Comparison of ENCODE assay signal across 14 cellular contexts in genomic region chr11:123976770-123977560, GRCh38. TPM values are rescaled to one million over a fixed set of nuclear protein-coding genes. Genes with fewer than 3 reads are reported as not detected.
DNase-seq lines count a peak whose midpoint lies in the region; ATAC-seq, FAIRE-seq and TF ChIP-seq lines count a peak whose summit lies in the region.
"Had no signal": no experiment of that assay in that cellular context is flagged by ENCODE, and none has a peak within 500 bp of the region (broad histone marks: within the 10 kb centered on the region; RNA-seq: fewer than 3 reads in every experiment).

No MANE protein-coding gene starts in this region.

- no peaks in the 10 kb centered on the region for H3K79me2 ChIP-seq in keratinocyte (ENCODE audit: control insufficient read depth, insufficient read depth, low read length)

- peak overlapping the region; percentile 73 for H3K27ac ChIP-seq in keratinocyte (ENCODE audit: control insufficient read depth, insufficient read depth, low read length)
- H3K27ac ChIP-seq: BLaER1 treated with 17β-estradiol and CSF1 and Interleukin-3, amounts not matched to agents 10 nM and 100 nM had no signal

- no peaks in the 10 kb centered on the region for H3K27me3 ChIP-seq in keratinocyte (ENCODE audit: control insufficient read depth, extremely low read depth, insufficient read depth, low read length)
- H3K27me3 ChIP-seq: BLaER1 treated with 17β-estradiol and CSF1 and Interleukin-3, amounts not matched to agents 10 nM and 100 nM had no signal

- H3K36me3 Mint-ChIP-seq in activated naive CD4-positive, alpha-beta T cell treated with anti-CD3 and anti-CD28 coated beads, Interleukin-2, amount 10 ng/mL, durations not matched to agents 7 days and 5 days = no peaks in the 10 kb centered on the region

- H3K4me3 Mint-ChIP-seq in stimulated activated naive CD8-positive, alpha-beta T cell treated with anti-CD3 and anti-CD28 coated beads, Interleukin-15, amount 100 ng/mL, for 72 hours = no peak overlapping the region
- H3K4me3 Mint-ChIP-seq in activated naive CD4-positive, alpha-beta T cell treated with anti-CD3 and anti-CD28 coated beads, Interleukin-2, amount 10 ng/mL, durations not matched to agents 7 days and 5 days = no peak overlapping the region

- TF ChIP-seq CTCF in keratinocyte (optimal IDR thresholded peaks at IDR 0.05 in 1 of 3, IDR thresholded peaks at IDR 0.05 in 1 of 3, conservative IDR thresholded peaks at IDR 0.05 in 1 of 3; ENCODE audit: extremely low read depth in 1 of 3, insufficient read depth in 2 of 3, low read length in 3 of 3) = no peak

- peak; percentile 53 for ATAC-seq in stimulated activated naive CD8-positive, alpha-beta T cell treated with anti-CD3 and anti-CD28 coated beads, Interleukin-15, amount 100 ng/mL, for 72 hours
- no peak for ATAC-seq in stimulated activated naive CD8-positive, alpha-beta T cell treated with anti-CD3 and anti-CD28 coated beads, Interleukin-15, Interleukin-2, amounts not matched to agents 100 U/mL and 50 U/mL, for 24 hours
- no peak for ATAC-seq in GM21717 (IDR thresholded peaks at IDR 0.05; ENCODE audit: unreplicated experiment)

- H4K20me1 ChIP-seq in keratinocyte (ENCODE audit: control insufficient read depth, extremely low read depth, insufficient read depth, low read length) = no peaks in the 10 kb centered on the region
- H4K20me1 ChIP-seq: BLaER1 treated with 17β-estradiol and CSF1 and Interleukin-3, amounts not matched to agents 10 nM and 100 nM had no signal

- no peak for FAIRE-seq in keratinocyte (lab: Jason Lieb, UNC)

- H3K4me2 ChIP-seq in keratinocyte (ENCODE audit: control insufficient read depth, extremely low read depth, insufficient read depth, low read depth, low read length) = no peak overlapping the region
- H3K4me2 ChIP-seq: BLaER1 treated with 17β-estradiol and CSF1 and Interleukin-3, amounts not matched to agents 10 nM and 100 nM had no signal

- H3K9me3 Mint-ChIP-seq in stimulated activated naive CD8-positive, alpha-beta T cell treated with anti-CD3 and anti-CD28 coated beads, Interleukin-15, amount 100 ng/mL, for 72 hours = peaks cover under 1 to 4% of the 10 kb centered on the region in 2 donors
- no peaks in the 10 kb centered on the region for H3K9me3 Mint-ChIP-seq in activated naive CD4-positive, alpha-beta T cell treated with anti-CD3 and anti-CD28 coated beads, Interleukin-2, amount 10 ng/mL, durations not matched to agents 7 days and 5 days

- no peak for DNase-seq in stimulated activated naive CD8-positive, alpha-beta T cell treated with anti-CD3 and anti-CD28 coated beads, Interleukin-15, amount 100 ng/mL, for 72 hours
- no peak for DNase-seq in stimulated activated naive CD8-positive, alpha-beta T cell treated with anti-CD3 and anti-CD28 coated beads, Interleukin-15, Interleukin-2, amounts not matched to agents 100 U/mL and 50 U/mL, for 24 hours
- no peak for DNase-seq in keratinocyte (ENCODE audit: low read depth, low spot score)
- no peak for DNase-seq in activated naive CD4-positive, alpha-beta T cell treated with anti-CD3 and anti-CD28 coated beads, Interleukin-2, amount 10 ng/mL, durations not matched to agents 7 days and 5 days
- DNase-seq in SHP77 (lab: John Stamatoyannopoulos, UW) = no peak
- DNase-seq: DMS 273 treated with DMSO at 0.1 percent for 48 hours, H7, NCI-H1105 treated with DMSO at 0.1 percent for 48 hours, NCI-H187 treated with DMSO at 0.1 percent for 48 hours, NCI-H2171, NCI-H774, Right ventricle myocardium superior had no signal

- no peaks in the 10 kb centered on the region for H3K27me3 Mint-ChIP-seq in stimulated activated naive CD8-positive, alpha-beta T cell treated with anti-CD3 and anti-CD28 coated beads, Interleukin-15, amount 100 ng/mL, for 72 hours
- no peaks in the 10 kb centered on the region for H3K27me3 Mint-ChIP-seq in activated naive CD4-positive, alpha-beta T cell treated with anti-CD3 and anti-CD28 coated beads, Interleukin-2, amount 10 ng/mL, durations not matched to agents 7 days and 5 days

- no peak overlapping the region for H3K4me3 ChIP-seq in keratinocyte (ENCODE audit: control insufficient read depth in 2 of 3, extremely low read depth in 1 of 3, insufficient read depth in 2 of 3, low read depth in 1 of 3, low read length in 3 of 3)
- H3K4me3 ChIP-seq: BLaER1 treated with 17β-estradiol and CSF1 and Interleukin-3, amounts not matched to agents 10 nM and 100 nM had no signal

- no peak overlapping the region for H2AFZ ChIP-seq in keratinocyte (ENCODE audit: control insufficient read depth, low read length)

- dilution Hi-C loops in keratinocyte (cut with MboI; ENCODE audit: extremely low pct_ligation_motif_present, low sequenced_read_pairs) = no loop called here

- H3K9me1 ChIP-seq in keratinocyte (ENCODE audit: control insufficient read depth, extremely low read depth, insufficient read depth, low read length) = no peaks in the 10 kb centered on the region

- CTCF ChIA-PET in activated naive CD4-positive, alpha-beta T cell treated with anti-CD3 and anti-CD28 coated beads, Interleukin-2, amount 10 ng/mL, durations not matched to agents 7 days and 5 days (lab: Charles Lee) = no interaction called here

- peak overlapping the region; percentile 5 for H3K9ac ChIP-seq in keratinocyte (ENCODE audit: control insufficient read depth, extremely low read depth, insufficient read depth, low read length)
- H3K9ac ChIP-seq: BLaER1 treated with 17β-estradiol and CSF1 and Interleukin-3, amounts not matched to agents 10 nM and 100 nM had no signal

- H3K4me1 ChIP-seq in keratinocyte (ENCODE audit: control insufficient read depth, extremely low read depth, insufficient read depth, low read length) = peaks cover 31% of the 10 kb centered on the region
- H3K4me1 ChIP-seq: BLaER1 treated with 17β-estradiol and CSF1 and Interleukin-3, amounts not matched to agents 10 nM and 100 nM had no signal

- H3K36me3 ChIP-seq in keratinocyte (ENCODE audit: control insufficient read depth in 2 of 2, extremely low read depth in 1 of 2, insufficient read depth in 2 of 2, low read length in 2 of 2) = no peaks in the 10 kb centered on the region
- H3K36me3 ChIP-seq: BLaER1 treated with 17β-estradiol and CSF1 and Interleukin-3, amounts not matched to agents 10 nM and 100 nM had no signal

- H3K27ac Mint-ChIP-seq in stimulated activated naive CD8-positive, alpha-beta T cell treated with anti-CD3 and anti-CD28 coated beads, Interleukin-15, amount 100 ng/mL, for 72 hours = peak overlapping the region in 1 of 2 donors; percentile 75
- no peak overlapping the region for H3K27ac Mint-ChIP-seq in activated naive CD4-positive, alpha-beta T cell treated with anti-CD3 and anti-CD28 coated beads, Interleukin-2, amount 10 ng/mL, durations not matched to agents 7 days and 5 days

- H3K9me3 ChIP-seq in keratinocyte (ENCODE audit: control insufficient read depth, low read depth, low read length) = no peaks in the 10 kb centered on the region

- no peaks in the 10 kb centered on the region for H3K4me1 Mint-ChIP-seq in stimulated activated naive CD8-positive, alpha-beta T cell treated with anti-CD3 and anti-CD28 coated beads, Interleukin-15, amount 100 ng/mL, for 72 hours
- no peaks in the 10 kb centered on the region for H3K4me1 Mint-ChIP-seq in activated naive CD4-positive, alpha-beta T cell treated with anti-CD3 and anti-CD28 coated beads, Interleukin-2, amount 10 ng/mL, durations not matched to agents 7 days and 5 days

RNA-seq across cellular contexts. Expression of gene OR10S1, which starts 0.6 kb away (rescaled TPM):
- not detected in 3 replicates for polyA plus RNA-seq in keratinocyte
- polyA plus RNA-seq in keratinocyte (2011; ENCODE audit: low read depth) = not detected
- not detected in 2 replicates for polyA plus RNA-seq in keratinocyte (2011; cell fraction: cytosol; rRNA removed)
- polyA plus RNA-seq in keratinocyte (2011; cell fraction: nucleus; rRNA removed) = 0.10 TPM in 1 of 2 replicates, not detected in the other
- polyA plus RNA-seq in keratinocyte (2012; ENCODE audit: low replicate concordance) = not detected in 2 replicates
- polyA minus RNA-seq in keratinocyte = 0.63 TPM in 1 of 3 replicates, not detected in the others
- polyA minus RNA-seq in keratinocyte (2011; cell fraction: cytosol; rRNA and poly(A)+ RNA removed) = not detected
- not detected in 2 replicates for polyA minus RNA-seq in keratinocyte (2011; cell fraction: nucleus; rRNA and poly(A)+ RNA removed)

RNA-seq across cellular contexts. Expression of gene OR10G6, which starts 18.0 kb away (rescaled TPM):
- polyA plus RNA-seq in keratinocyte = not detected in 3 replicates
- polyA plus RNA-seq in keratinocyte (2011; ENCODE audit: low read depth) = not detected
- polyA plus RNA-seq in keratinocyte (2011; cell fraction: cytosol; rRNA removed) = not detected in 2 replicates
- not detected in 2 replicates for polyA plus RNA-seq in keratinocyte (2011; cell fraction: nucleus; rRNA removed)
- polyA plus RNA-seq in keratinocyte (2012; ENCODE audit: low replicate concordance) = not detected in 2 replicates
- not detected in 3 replicates for polyA minus RNA-seq in keratinocyte
- not detected for polyA minus RNA-seq in keratinocyte (2011; cell fraction: cytosol; rRNA and poly(A)+ RNA removed)
- polyA minus RNA-seq in keratinocyte (2011; cell fraction: nucleus; rRNA and poly(A)+ RNA removed) = not detected in 2 replicates

RNA-seq across cellular contexts. Expression of gene OR6T1, which starts 33.3 kb away (rescaled TPM):
- polyA plus RNA-seq in keratinocyte = not detected in 3 replicates
- polyA plus RNA-seq in keratinocyte (2011; ENCODE audit: low read depth) = not detected
- 0.09 TPM in 1 of 2 replicates, not detected in the other for polyA plus RNA-seq in keratinocyte (2011; cell fraction: cytosol; rRNA removed)
- polyA plus RNA-seq in keratinocyte (2011; cell fraction: nucleus; rRNA removed) = not detected in 2 replicates
- not detected in 2 replicates for polyA plus RNA-seq in keratinocyte (2012; ENCODE audit: low replicate concordance)
- not detected in 3 replicates for polyA minus RNA-seq in keratinocyte
- not detected for polyA minus RNA-seq in keratinocyte (2011; cell fraction: cytosol; rRNA and poly(A)+ RNA removed)
- not detected in 2 replicates for polyA minus RNA-seq in keratinocyte (2011; cell fraction: nucleus; rRNA and poly(A)+ RNA removed)

RNA-seq across cellular contexts. Expression of gene OR10G4, which starts 35.8 kb away (rescaled TPM):
- polyA plus RNA-seq in keratinocyte = not detected in 3 replicates
- not detected for polyA plus RNA-seq in keratinocyte (2011; ENCODE audit: low read depth)
- not detected in 2 replicates for polyA plus RNA-seq in keratinocyte (2011; cell fraction: cytosol; rRNA removed)
- not detected in 2 replicates for polyA plus RNA-seq in keratinocyte (2011; cell fraction: nucleus; rRNA removed)
- not detected in 2 replicates for polyA plus RNA-seq in keratinocyte (2012; ENCODE audit: low replicate concordance)
- polyA minus RNA-seq in keratinocyte = not detected in 3 replicates
- polyA minus RNA-seq in keratinocyte (2011; cell fraction: cytosol; rRNA and poly(A)+ RNA removed) = not detected
- polyA minus RNA-seq in keratinocyte (2011; cell fraction: nucleus; rRNA and poly(A)+ RNA removed) = not detected in 2 replicates

RNA-seq across cellular contexts. Expression of gene OR4D5, which starts 37.5 kb away (rescaled TPM):
- not detected in 3 replicates for polyA plus RNA-seq in keratinocyte
- polyA plus RNA-seq in keratinocyte (2011; ENCODE audit: low read depth) = not detected
- polyA plus RNA-seq in keratinocyte (2011; cell fraction: cytosol; rRNA removed) = not detected in 2 replicates
- polyA plus RNA-seq in keratinocyte (2011; cell fraction: nucleus; rRNA removed) = not detected in 2 replicates
- polyA plus RNA-seq in keratinocyte (2012; ENCODE audit: low replicate concordance) = not detected in 2 replicates
- not detected in 3 replicates for polyA minus RNA-seq in keratinocyte
- not detected for polyA minus RNA-seq in keratinocyte (2011; cell fraction: cytosol; rRNA and poly(A)+ RNA removed)
- not detected in 2 replicates for polyA minus RNA-seq in keratinocyte (2011; cell fraction: nucleus; rRNA and poly(A)+ RNA removed)
